9 cellular contexts compared by ENCODE assay signal in the genomic region with DNA sequence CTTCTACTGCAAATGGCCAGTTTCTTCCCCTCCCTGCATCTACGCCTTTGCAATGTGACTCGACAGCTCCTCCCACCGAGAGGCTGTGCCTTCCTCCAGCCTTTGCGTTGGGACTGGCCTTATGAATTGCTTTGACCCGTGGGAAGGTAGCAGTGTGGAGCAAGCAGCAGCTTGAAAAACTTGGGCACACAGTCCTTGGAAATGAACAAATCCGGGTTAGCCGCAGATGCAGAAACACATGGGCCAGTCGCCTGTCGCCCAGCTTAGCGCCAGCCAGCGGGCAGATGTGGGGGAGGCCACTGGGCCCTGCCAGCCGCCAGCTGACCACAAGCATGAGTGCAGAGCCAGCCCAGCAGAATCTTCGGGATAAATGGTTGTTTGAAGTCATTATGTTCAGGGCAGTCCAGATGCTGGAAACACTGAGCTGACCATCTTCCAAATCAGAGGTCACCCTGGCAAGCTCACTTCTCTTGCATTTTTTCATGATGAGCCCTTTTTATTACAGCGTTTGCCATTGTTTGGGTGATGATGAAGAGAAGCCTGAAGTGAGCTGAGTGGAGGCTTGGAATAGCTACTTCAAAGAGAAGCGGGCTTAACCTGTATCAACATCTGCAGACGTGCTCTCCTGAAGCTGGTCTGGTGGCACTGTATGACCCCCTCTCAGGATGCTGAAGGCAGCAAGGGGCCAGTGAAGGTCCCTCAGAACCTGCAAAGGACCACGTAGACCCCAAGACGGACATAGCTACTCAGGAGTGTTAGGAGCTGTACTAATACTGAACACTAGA. TPM values are rescaled to one million over a fixed set of nuclear protein-coding genes. Genes with fewer than 3 reads are reported as not detected.
DNase-seq lines count a peak whose midpoint lies in the region; ATAC-seq lines count a peak whose summit lies in the region.
"Had no signal": no experiment of that assay in that cellular context is flagged by ENCODE, and none has a peak within 500 bp of the region (broad histone marks: within the 10 kb centered on the region; RNA-seq: fewer than 3 reads in every experiment).

No MANE protein-coding gene starts in this region.

- intact Hi-C loops in left ventricle myocardium superior (cut with micrococcal nuclease), result no loop called here

- no peaks in the 10 kb centered on the region for H3K9me3 ChIP-seq in skeletal muscle tissue (ENCODE audit: control insufficient read depth in 3 of 3, low read length in 3 of 3)

- no peak overlapping the region for H3K27ac Mint-ChIP-seq in natural killer cell treated with Interleukin-12 subunit alpha and Interleukin-12 subunit beta and Interleukin-15 and Interleukin-18, amount 100 ng/mL, for 72 hours
- H3K27ac Mint-ChIP-seq: activated naive CD8-positive, alpha-beta T cell had no signal

- peak; percentile 95 for DNase-seq in GM04503 (ENCODE audit: low read depth)
- DNase-seq in amygdala (lab: John Stamatoyannopoulos, UW), result peak in 37 of 56 donors; percentile 11 to 82 (median 45)
- DNase-seq in left ventricle myocardium superior, result peak; percentile 41
- DNase-seq in natural killer cell treated with Interleukin-12 subunit alpha and Interleukin-12 subunit beta and Interleukin-15 and Interleukin-18, amount 100 ng/mL, for 72 hours (ENCODE audit: low spot score), result no peak
- DNase-seq in NK-92 (lab: John Stamatoyannopoulos, UW; ENCODE audit: unreplicated experiment), result no peak
- no peak for DNase-seq in NCI-H1694 (lab: John Stamatoyannopoulos, UW)

- H3K4me3 Mint-ChIP-seq in natural killer cell treated with Interleukin-12 subunit alpha and Interleukin-12 subunit beta and Interleukin-15 and Interleukin-18, amount 100 ng/mL, for 72 hours, result no peak overlapping the region
- H3K4me3 Mint-ChIP-seq: activated naive CD8-positive, alpha-beta T cell had no signal

- peaks cover 20% of the 10 kb centered on the region for H3K36me3 Mint-ChIP-seq in natural killer cell treated with Interleukin-12 subunit alpha and Interleukin-12 subunit beta and Interleukin-15 and Interleukin-18, amount 100 ng/mL, for 72 hours
- H3K36me3 Mint-ChIP-seq: activated naive CD8-positive, alpha-beta T cell had no signal

- peak overlapping the region; percentile 19 to 49 (median 45) for H3K4me3 ChIP-seq in skeletal muscle tissue (ENCODE audit: low read length in 3 of 3)

- H3K9ac ChIP-seq in skeletal muscle tissue (ENCODE audit: low read depth in 1 of 3, low read length in 3 of 3), result peak overlapping the region in 2 of 3 donors; percentile 26 to 62

- no peaks in the 10 kb centered on the region for H3K27me3 Mint-ChIP-seq in natural killer cell treated with Interleukin-12 subunit alpha and Interleukin-12 subunit beta and Interleukin-15 and Interleukin-18, amount 100 ng/mL, for 72 hours
- H3K27me3 Mint-ChIP-seq: activated naive CD8-positive, alpha-beta T cell had no signal

- peaks cover 21 to 35% (median 27%) of the 10 kb centered on the region in 3 donors for H3K4me1 ChIP-seq in skeletal muscle tissue (ENCODE audit: control insufficient read depth in 3 of 3, insufficient read depth in 3 of 3, low read length in 3 of 3)

- peak overlapping the region; percentile 79 for H3K27ac ChIP-seq in skeletal muscle tissue (ENCODE audit: low read depth, low read length)

- H3K4me1 Mint-ChIP-seq in natural killer cell treated with Interleukin-12 subunit alpha and Interleukin-12 subunit beta and Interleukin-15 and Interleukin-18, amount 100 ng/mL, for 72 hours (ENCODE audit: low read depth in 2 of 2), result peaks cover 10 to 40% of the 10 kb centered on the region in 2 donors

- H3K36me3 ChIP-seq in skeletal muscle tissue (ENCODE audit: control insufficient read depth in 3 of 3, insufficient read depth in 3 of 3, low read length in 3 of 3), result peaks cover 34 to 38% (median 35%) of the 10 kb centered on the region in 3 donors

- H3K9me3 Mint-ChIP-seq in natural killer cell treated with Interleukin-12 subunit alpha and Interleukin-12 subunit beta and Interleukin-15 and Interleukin-18, amount 100 ng/mL, for 72 hours, result no peaks in the 10 kb centered on the region

- no peaks in the 10 kb centered on the region for H3K27me3 ChIP-seq in skeletal muscle tissue (ENCODE audit: control insufficient read depth in 3 of 3, insufficient read depth in 3 of 3, low read length in 3 of 3)

- peak; percentile 58 for ATAC-seq in left ventricle myocardium superior
- no peak for ATAC-seq in natural killer cell treated with Interleukin-12 subunit alpha and Interleukin-12 subunit beta and Interleukin-15 and Interleukin-18, amount 100 ng/mL, for 72 hours
- no peak for ATAC-seq in HG02798 (IDR thresholded peaks at IDR 0.05; ENCODE audit: poor library complexity, unreplicated experiment)

RNA-seq across cellular contexts. Expression of gene SELENOS, which starts 9.8 kb away (rescaled TPM):
- 39.3 TPM for total RNA-seq in left ventricle myocardium superior
- total RNA-seq in skeletal muscle tissue, result 25.6 TPM
- 100 to 1,000 TPM in 1 of 2 donors, 10 to 100 TPM in 1; 68.3 to 113 TPM for total RNA-seq in natural killer cell treated with Interleukin-12 subunit alpha and Interleukin-12 subunit beta and Interleukin-15 and Interleukin-18, amount 100 ng/mL, for 72 hours

RNA-seq across cellular contexts. Expression of gene CHSY1, which starts 15.7 kb away (rescaled TPM):
- 11.7 TPM for total RNA-seq in left ventricle myocardium superior
- total RNA-seq in skeletal muscle tissue, result 29.7 TPM
- total RNA-seq in natural killer cell treated with Interleukin-12 subunit alpha and Interleukin-12 subunit beta and Interleukin-15 and Interleukin-18, amount 100 ng/mL, for 72 hours, result 10 to 100 TPM; 91.2 to 93.3 TPM

RNA-seq across cellular contexts. Expression of gene SNRPA1, which starts 27.5 kb away (rescaled TPM):
- total RNA-seq in left ventricle myocardium superior (27.5 TPM), skeletal muscle tissue (14.1 TPM)
- 100 to 1,000 TPM; 114 to 161 TPM for total RNA-seq in natural killer cell treated with Interleukin-12 subunit alpha and Interleukin-12 subunit beta and Interleukin-15 and Interleukin-18, amount 100 ng/mL, for 72 hours

Comparison
In these comparisons a context has a peak if more than half of its experiments do, and no peak if none do; other contexts are left out.
1. DNase-seq: peak in GM04503 (single experiment), amygdala (37 of 56) and left ventricle myocardium superior (single experiment); none in natural killer cell treated with Interleukin-12 subunit alpha and Interleukin-12 subunit beta and Interleukin-15 and Interleukin-18, amount 100 ng/mL, for 72 hours (single experiment), NK-92 (single experiment) and NCI-H1694 (single experiment).